Comparison of ENCODE assay signal across 1 cellular context in genomic region chr7:137987968-137988367, GRCh38.
TF ChIP-seq lines count a peak whose summit lies in the region.

No MANE protein-coding gene starts in this region.

TF ChIP-seq in K562, 482 proteins besides CTCF, POLR2A, EP300 and RAD21:
- TF ChIP-seq USF1 (CRISPR knock-in tag; IDR thresholded peaks at IDR 0.05) (no peak), MAX (CRISPR knock-in tag; IDR thresholded peaks at IDR 0.05) (peak; percentile 51)
